Comparison of ENCODE assay signal across 8 cellular contexts in genomic region chr14:75578786-75579781, GRCh38. TPM values are rescaled to one million over a fixed set of nuclear protein-coding genes. Genes with fewer than 3 reads are reported as not detected.
DNase-seq lines count a peak whose midpoint lies in the region; ATAC-seq and TF ChIP-seq lines count a peak whose summit lies in the region.

No MANE protein-coding gene starts in this region.

- ATAC-seq in GM21447 (IDR thresholded peaks at IDR 0.05; ENCODE audit: unreplicated experiment): peak; percentile 20
- no peak for ATAC-seq in HG02798 (IDR thresholded peaks at IDR 0.05; ENCODE audit: poor library complexity, unreplicated experiment)

- peak; percentile 24 for DNase-seq in A172 (ENCODE audit: low spot score)
- peak; percentile 65 for DNase-seq in RPMI7951 (ENCODE audit: low read depth)
- DNase-seq in fibroblast of gingiva (ENCODE audit: low read depth): peak; percentile 69
- no peak for DNase-seq in putamen (ENCODE audit: low spot score)
- no peak for DNase-seq in DMS153 (lab: John Stamatoyannopoulos, UW)

- peaks cover 10% of the 10 kb centered on the region for H3K4me1 Mint-ChIP-seq in nephron

- H3K27me3 Mint-ChIP-seq in nephron (ENCODE audit: low read depth): no peaks in the 10 kb centered on the region

- peak in 2 of 3 experiments; percentile 18 to 34 for TF ChIP-seq CTCF in nephron (IDR thresholded peaks at IDR 0.05; ENCODE audit: unreplicated experiment in 3 of 3)

- peak overlapping the region in 2 of 3 experiments; percentile 7 to 52 for H3K27ac Mint-ChIP-seq in nephron

- H3K9me3 Mint-ChIP-seq in nephron: no peaks in the 10 kb centered on the region

- H3K4me3 Mint-ChIP-seq in nephron: no peak overlapping the region

- H3K36me3 Mint-ChIP-seq in nephron (ENCODE audit: low read depth): no peaks in the 10 kb centered on the region

RNA-seq across cellular contexts. Expression of gene FLVCR2, which starts 0.7 kb away (rescaled TPM):
- total RNA-seq in A172 (2014; rRNA removed; shearing (Covaris generic)): 0.59 and 0.65 TPM in 2 replicates
- total RNA-seq in RPMI7951 (2014; rRNA removed; shearing (Covaris generic)): 1.3 and 2.1 TPM in 2 replicates

RNA-seq across cellular contexts. Expression of gene BATF, which starts 56.8 kb away (rescaled TPM):
- not detected in 2 replicates for total RNA-seq in A172 (2014; rRNA removed; shearing (Covaris generic))
- total RNA-seq in RPMI7951 (2014; rRNA removed; shearing (Covaris generic)): 3.6 and 3.9 TPM in 2 replicates

Comparison
In these comparisons a context has a peak if more than half of its experiments do, and no peak if none do; other contexts are left out.
1. DNase-seq: peak in A172 (single experiment), RPMI7951 (single experiment) and fibroblast of gingiva (single experiment); none in putamen (single experiment) and DMS153 (single experiment).